Comparison of ENCODE assay signal across 8 cellular contexts in the genomic region with DNA sequence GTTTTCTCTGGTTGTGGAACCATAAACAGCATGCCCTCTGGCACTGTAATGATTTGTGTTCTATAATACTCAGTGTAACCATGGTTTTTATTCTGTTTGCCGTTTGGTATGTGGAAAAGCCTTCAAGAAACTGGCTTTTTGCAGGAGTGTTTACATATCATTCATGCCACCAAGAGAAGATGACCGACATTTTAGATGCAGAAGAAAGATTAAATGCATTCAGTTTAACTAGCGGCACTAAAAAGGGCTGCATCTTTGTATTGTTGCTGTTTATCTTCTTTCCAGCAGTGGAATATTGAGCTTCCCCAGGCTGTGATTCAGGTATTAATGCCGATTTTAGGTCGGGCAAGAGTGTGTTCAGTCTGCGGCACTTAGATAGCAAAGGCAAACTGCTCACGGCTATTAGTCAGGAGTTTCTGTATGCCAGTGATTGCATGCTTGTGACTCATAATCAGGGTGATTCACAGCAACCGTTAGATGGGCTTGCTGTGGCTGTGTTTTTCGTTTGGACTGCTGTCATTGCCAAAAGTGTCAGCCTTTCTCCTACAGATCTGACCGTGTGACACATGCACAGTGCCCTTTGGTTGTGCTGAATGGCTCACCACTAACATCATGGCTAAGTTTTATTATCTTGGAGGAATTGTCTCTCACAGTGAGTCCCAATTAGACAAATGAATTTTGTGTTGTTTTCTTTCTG.
A peak's percentile ranks its signal among the peaks of the same experiment; 100 is the strongest.
DNase-seq lines count a peak whose midpoint lies in the region; ATAC-seq, FAIRE-seq and TF ChIP-seq lines count a peak whose summit lies in the region.

No MANE protein-coding gene starts in this region.

- ATAC-seq in mucosa of descending colon (peak; percentile 65), upper lobe of right lung (peak; percentile 67), GM21360 (IDR thresholded peaks at IDR 0.05; ENCODE audit: unreplicated experiment) (no peak)

- H3K27ac ChIP-seq in upper lobe of right lung: peak overlapping the region; percentile 26
- H3K27ac ChIP-seq in CD8-positive, alpha-beta memory T cell (ENCODE audit: low read depth, low read length): no peak overlapping the region

- in situ Hi-C loops in SK-MEL-5 (cut with HindIII; ENCODE audit: low pct_unique_long_range_greater_than_20kb, low sequenced_read_pairs): no loop called here

- peak overlapping the region in 1 of 8 donors; percentile 24 for H3K27ac Mint-ChIP-seq in CD8-positive, alpha-beta memory T cell

- intact Hi-C loops in mucosa of descending colon (cut with DNase I, micrococcal nuclease) (no loop called here), upper lobe of right lung (cut with DNase I) (no loop called here)

- no peaks in the 10 kb centered on the region for H3K36me3 Mint-ChIP-seq in CD8-positive, alpha-beta memory T cell

- CTCF ChIA-PET in CD8-positive, alpha-beta memory T cell (lab: Charles Lee): no interaction called here

- H3K9me3 Mint-ChIP-seq in CD8-positive, alpha-beta memory T cell: peaks cover 0 to 7% (median 0%) of the 10 kb centered on the region in 5 donors

- no peak for TF ChIP-seq CTCF in mucosa of descending colon (IDR thresholded peaks at IDR 0.05)
- TF ChIP-seq CTCF in upper lobe of right lung (IDR thresholded peaks at IDR 0.05): no peak

- peak; percentile 100 for FAIRE-seq in H54 (lab: Jason Lieb, UNC)

- peaks cover 0 to 2% of the 10 kb centered on the region in 2 donors for H3K27me3 Mint-ChIP-seq in CD8-positive, alpha-beta memory T cell

- H3K36me3 ChIP-seq in mucosa of descending colon (ENCODE audit: low read depth) (no peaks in the 10 kb centered on the region), upper lobe of right lung (no peaks in the 10 kb centered on the region)
- no peaks in the 10 kb centered on the region for H3K36me3 ChIP-seq in CD8-positive, alpha-beta memory T cell (ENCODE audit: insufficient read depth, low read length)

- no peak for TF ChIP-seq POLR2A in H54 (IDR thresholded peaks at IDR 0.05; ENCODE audit: low read depth, low read length)

- DNase-seq in H54 (ENCODE audit: insufficient read length, low spot score) (peak; percentile 42), SK-MEL-5 (ENCODE audit: low read depth, low spot score) (peak; percentile 67), dermis blood vessel endothelial cell (peak; percentile 94), mucosa of descending colon (no peak), upper lobe of right lung (no peak), cortex of kidney (lab: John Stamatoyannopoulos, UW) (no peak)
- no peak for DNase-seq in CD8-positive, alpha-beta memory T cell

- peaks cover 3 to 5% (median 5%) of the 10 kb centered on the region in 3 donors for H3K4me1 Mint-ChIP-seq in CD8-positive, alpha-beta memory T cell

- H3K4me1 ChIP-seq in mucosa of descending colon (ENCODE audit: low read depth) (no peaks in the 10 kb centered on the region), upper lobe of right lung (no peaks in the 10 kb centered on the region)
- peaks cover 4% of the 10 kb centered on the region for H3K4me1 ChIP-seq in CD8-positive, alpha-beta memory T cell (ENCODE audit: insufficient read depth, low read length)

- POLR2A ChIA-PET in CD8-positive, alpha-beta memory T cell (lab: Charles Lee): no interaction called here

- no peak overlapping the region for H3K4me3 Mint-ChIP-seq in CD8-positive, alpha-beta memory T cell

- no peaks in the 10 kb centered on the region for H3K9me3 ChIP-seq in mucosa of descending colon
- no peaks in the 10 kb centered on the region for H3K9me3 ChIP-seq in upper lobe of right lung
- no peaks in the 10 kb centered on the region for H3K9me3 ChIP-seq in CD8-positive, alpha-beta memory T cell (ENCODE audit: low read length)

- H3K27me3 ChIP-seq in upper lobe of right lung: no peaks in the 10 kb centered on the region
- no peaks in the 10 kb centered on the region for H3K27me3 ChIP-seq in CD8-positive, alpha-beta memory T cell (ENCODE audit: insufficient read depth, low read length, poor library complexity, severe bottlenecking)

- no peak overlapping the region for H3K4me3 ChIP-seq in mucosa of descending colon
- H3K4me3 ChIP-seq in upper lobe of right lung: no peak overlapping the region
- H3K4me3 ChIP-seq in CD8-positive, alpha-beta memory T cell (ENCODE audit: low read length): no peak overlapping the region

Comparison
In these comparisons a context has a peak if more than half of its experiments do, and no peak if none do; other contexts are left out.
1. DNase-seq: peak in H54 (single experiment), SK-MEL-5 (single experiment) and dermis blood vessel endothelial cell (single experiment); none in mucosa of descending colon (0 of 3), upper lobe of right lung (single experiment), CD8-positive, alpha-beta memory T cell (0 of 5) and cortex of kidney (single experiment).